1 cellular context compared by ENCODE assay signal in the genomic region with DNA sequence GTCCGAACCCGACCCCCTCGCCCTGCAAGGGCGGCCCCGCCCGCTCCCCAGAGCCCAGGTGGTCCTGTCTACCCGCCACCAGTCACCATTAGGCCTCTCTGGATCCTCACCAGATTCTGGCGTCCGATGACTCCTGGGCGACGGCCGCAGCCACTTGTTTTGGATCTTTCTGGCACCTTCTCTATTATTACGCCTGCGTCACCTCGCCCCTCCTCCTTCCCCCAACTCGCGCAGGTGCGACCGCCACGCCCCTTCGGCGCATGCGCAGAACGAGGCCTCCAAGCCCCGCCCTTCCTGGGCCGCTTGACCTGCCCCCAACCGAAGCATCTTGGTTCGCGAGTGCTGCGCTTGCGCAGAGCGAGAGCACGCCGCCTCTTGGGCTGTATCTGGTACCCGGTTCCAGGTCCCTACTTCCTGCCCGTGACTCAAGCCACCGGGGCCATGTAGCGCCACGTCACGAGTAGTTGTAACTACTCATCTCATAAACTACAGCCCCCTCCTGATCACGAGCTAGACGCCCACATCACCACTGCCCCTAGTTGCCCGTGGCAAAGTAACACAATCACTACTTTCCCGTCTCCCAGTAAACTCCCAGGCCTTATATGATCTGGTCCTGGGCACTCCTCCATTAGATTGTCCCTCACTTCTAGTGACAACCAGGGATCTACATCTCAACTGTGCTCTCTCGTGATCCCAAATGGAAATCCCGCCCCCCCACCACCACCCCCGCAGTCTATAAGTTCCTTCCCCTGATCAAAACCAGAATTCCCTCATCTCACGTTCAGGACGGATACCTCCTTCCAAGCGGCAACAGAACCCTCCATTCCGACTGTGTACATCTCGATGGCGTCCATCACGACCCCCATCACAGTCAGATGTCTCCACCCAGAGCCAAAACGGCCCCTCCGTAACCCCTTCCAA.
TF ChIP-seq lines count a peak whose summit lies in the region.

Gene DEDD2 (minus strand): TSS at position 156 of the 921 bp plus-strand sequence. CDS start 670 bp downstream, outside the sequence.

TF ChIP-seq in K562, 482 proteins besides CTCF, POLR2A, EP300 and RAD21 (continued from another document and continues in another):
- TF ChIP-seq, protein P1, sequence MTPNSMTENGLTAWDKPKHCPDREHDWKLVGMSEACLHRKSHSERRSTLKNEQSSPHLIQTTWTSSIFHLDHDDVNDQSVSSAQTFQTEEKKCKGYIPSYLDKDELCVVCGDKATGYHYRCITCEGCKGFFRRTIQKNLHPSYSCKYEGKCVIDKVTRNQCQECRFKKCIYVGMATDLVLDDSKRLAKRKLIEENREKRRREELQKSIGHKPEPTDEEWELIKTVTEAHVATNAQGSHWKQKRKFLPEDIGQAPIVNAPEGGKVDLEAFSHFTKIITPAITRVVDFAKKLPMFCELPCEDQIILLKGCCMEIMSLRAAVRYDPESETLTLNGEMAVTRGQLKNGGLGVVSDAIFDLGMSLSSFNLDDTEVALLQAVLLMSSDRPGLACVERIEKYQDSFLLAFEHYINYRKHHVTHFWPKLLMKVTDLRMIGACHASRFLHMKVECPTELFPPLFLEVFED (CRISPR knock-in tag; conservative IDR thresholded peaks at IDR 0.05): no peak
- no peak for TF ChIP-seq NR3C1 (CRISPR knock-in tag; IDR thresholded peaks at IDR 0.05)
- no peak for TF ChIP-seq MYBL2 (IDR thresholded peaks at IDR 0.05; ENCODE audit: low read depth)
- no peak for TF ChIP-seq MYBL2 (CRISPR knock-in tag; IDR thresholded peaks at IDR 0.05; ENCODE audit: borderline replicate concordance)
- TF ChIP-seq SP2 (IDR thresholded peaks at IDR 0.05; ENCODE audit: extremely low read depth, low read depth, low read length, poor library complexity, severe bottlenecking): no peak
- TF ChIP-seq NR4A1 (CRISPR knock-in tag; IDR thresholded peaks at IDR 0.05): no peak
- TF ChIP-seq NR4A1 (tag; IDR thresholded peaks at IDR 0.05): 0 out of 2 replicates have a peak, but pooled peaks have one; percentile 19
- TF ChIP-seq NCOA4 (IDR thresholded peaks at IDR 0.05; ENCODE audit: partially characterized antibody): no peak
- TF ChIP-seq ZNF740 (CRISPR knock-in tag; IDR thresholded peaks at IDR 0.05): peak; percentile 83; the same call in 1 of the 2 replicates
- TF ChIP-seq ZNF740 (tag; IDR thresholded peaks at IDR 0.05): peak in 1 of 2 experiments; percentile 68; a peak in 2 of 4 replicates
- 0 out of 2 replicates have a peak, but pooled peaks have one; percentile 46 for TF ChIP-seq MTA3 (IDR thresholded peaks at IDR 0.05; ENCODE audit: borderline replicate concordance)
- 0 out of 2 replicates have a peak, but pooled peaks have one; percentile 3 for TF ChIP-seq MTA2 (IDR thresholded peaks at IDR 0.05; ENCODE audit: low read depth)
- TF ChIP-seq, protein P2, sequence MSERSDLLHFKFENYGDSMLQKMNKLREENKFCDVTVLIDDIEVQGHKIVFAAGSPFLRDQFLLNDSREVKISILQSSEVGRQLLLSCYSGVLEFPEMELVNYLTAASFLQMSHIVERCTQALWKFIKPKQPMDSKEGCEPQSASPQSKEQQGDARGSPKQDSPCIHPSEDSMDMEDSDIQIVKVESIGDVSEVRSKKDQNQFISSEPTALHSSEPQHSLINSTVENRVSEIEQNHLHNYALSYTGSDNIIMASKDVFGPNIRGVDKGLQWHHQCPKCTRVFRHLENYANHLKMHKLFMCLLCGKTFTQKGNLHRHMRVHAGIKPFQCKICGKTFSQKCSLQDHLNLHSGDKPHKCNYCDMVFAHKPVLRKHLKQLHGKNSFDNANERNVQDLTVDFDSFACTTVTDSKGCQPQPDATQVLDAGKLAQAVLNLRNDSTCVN (CRISPR knock-in tag; IDR thresholded peaks at IDR 0.05): 0 out of 2 replicates have a peak, but pooled peaks have one; percentile 61
- no peak for TF ChIP-seq ZNF696 (CRISPR knock-in tag; conservative IDR thresholded peaks at IDR 0.05)
- TF ChIP-seq, protein P3, sequence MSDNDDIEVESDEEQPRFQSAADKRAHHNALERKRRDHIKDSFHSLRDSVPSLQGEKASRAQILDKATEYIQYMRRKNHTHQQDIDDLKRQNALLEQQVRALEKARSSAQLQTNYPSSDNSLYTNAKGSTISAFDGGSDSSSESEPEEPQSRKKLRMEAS (CRISPR knock-in tag; IDR thresholded peaks at IDR 0.05): peak; percentile 70
- TF ChIP-seq ELF2 (CRISPR knock-in tag; IDR thresholded peaks at IDR 0.05): peak; percentile 54
- TF ChIP-seq ZNF57 (CRISPR knock-in tag; IDR thresholded peaks at IDR 0.05): no peak
- TF ChIP-seq NBN (IDR thresholded peaks at IDR 0.05; ENCODE audit: low read depth): 0 out of 2 replicates have a peak, but pooled peaks have one; percentile 23
- peak; percentile 89 for TF ChIP-seq MYC (IDR thresholded peaks at IDR 0.05; ENCODE audit: low read depth, low read length)
- 0 out of 2 replicates have a peak, but pooled peaks have one; percentile 38 for TF ChIP-seq MYC (CRISPR knock-in tag; IDR thresholded peaks at IDR 0.05; ENCODE audit: borderline replicate concordance, low read depth)
- peak; percentile 81 for TF ChIP-seq CREB1 (IDR thresholded peaks at IDR 0.05)
- peak; percentile 87 for TF ChIP-seq CREB1 (CRISPR knock-in tag; IDR thresholded peaks at IDR 0.05)
- TF ChIP-seq RUNX1 (IDR thresholded peaks at IDR 0.05; ENCODE audit: low read depth): no peak
- TF ChIP-seq L3MBTL2 (IDR thresholded peaks at IDR 0.05): peak; percentile 41; the same call in 1 of the 2 replicates
- no peak for TF ChIP-seq CHD1 (IDR thresholded peaks at IDR 0.05; ENCODE audit: low read length)
- no peak for TF ChIP-seq CBFA2T3 (IDR thresholded peaks at IDR 0.05)
- peak; percentile 46; the same call in 1 of the 2 replicates for TF ChIP-seq LEF1 (IDR thresholded peaks at IDR 0.05)
- peak; percentile 51 for TF ChIP-seq SMAD1 (IDR thresholded peaks at IDR 0.05; ENCODE audit: low read depth, low read length, partially characterized antibody)
- TF ChIP-seq BRD9 (IDR thresholded peaks at IDR 0.05; ENCODE audit: low read depth, partially characterized antibody): peak; percentile 72
- TF ChIP-seq EZH2 (IDR thresholded peaks at IDR 0.05; ENCODE audit: borderline replicate concordance, low read depth, low read length): no peak
- peak in 2 of 3 experiments; percentile 6 to 68 for TF ChIP-seq YY1 (IDR thresholded peaks at IDR 0.05; ENCODE audit: borderline replicate concordance in 1 of 3, control insufficient read depth in 1 of 3, extremely low read depth in 1 of 3, insufficient read depth in 3 of 3, insufficient read length in 1 of 3, insufficient replicate concordance in 2 of 3, low read depth in 1 of 3, low read length in 2 of 3)
- TF ChIP-seq ZKSCAN1 (IDR thresholded peaks at IDR 0.05; ENCODE audit: low read depth, low read length): no peak
- no peak for TF ChIP-seq RAD51 (IDR thresholded peaks at IDR 0.05; ENCODE audit: borderline replicate concordance, low read depth)
- peak; percentile 76 for TF ChIP-seq CHD2 (IDR thresholded peaks at IDR 0.05; ENCODE audit: low read depth, low read length)
- no peak for TF ChIP-seq SAFB (IDR thresholded peaks at IDR 0.05; ENCODE audit: borderline replicate concordance, low read depth, low read length)
- TF ChIP-seq MXI1 (IDR thresholded peaks at IDR 0.05; ENCODE audit: low read depth, low read length): peak; percentile 60; the same call in 1 of the 2 replicates
- TF ChIP-seq ZFX (CRISPR knock-in tag; IDR thresholded peaks at IDR 0.05): peak; percentile 80
- TF ChIP-seq POLR2G (IDR thresholded peaks at IDR 0.05; ENCODE audit: low read depth, low read length): peak; percentile 84
- TF ChIP-seq EGR1 (conservative IDR thresholded peaks at IDR 0.05): peak; percentile 92
- TF ChIP-seq CC2D1A (IDR thresholded peaks at IDR 0.05): 0 out of 2 replicates have a peak, but pooled peaks have one; percentile 31
- TF ChIP-seq MITF (IDR thresholded peaks at IDR 0.05): peak; percentile 83
- TF ChIP-seq ZKSCAN3 (CRISPR knock-in tag; IDR thresholded peaks at IDR 0.05): no peak
- 0 out of 2 replicates have a peak, but pooled peaks have one; percentile 1 for TF ChIP-seq ZFP1 (CRISPR knock-in tag; IDR thresholded peaks at IDR 0.05)
- TF ChIP-seq TCF7L2 (IDR thresholded peaks at IDR 0.05; ENCODE audit: low read depth, low read length): no peak
- peak; percentile 74 for TF ChIP-seq GABPA (tag; conservative IDR thresholded peaks at IDR 0.05; ENCODE audit: low read depth)
- TF ChIP-seq, protein P4, sequence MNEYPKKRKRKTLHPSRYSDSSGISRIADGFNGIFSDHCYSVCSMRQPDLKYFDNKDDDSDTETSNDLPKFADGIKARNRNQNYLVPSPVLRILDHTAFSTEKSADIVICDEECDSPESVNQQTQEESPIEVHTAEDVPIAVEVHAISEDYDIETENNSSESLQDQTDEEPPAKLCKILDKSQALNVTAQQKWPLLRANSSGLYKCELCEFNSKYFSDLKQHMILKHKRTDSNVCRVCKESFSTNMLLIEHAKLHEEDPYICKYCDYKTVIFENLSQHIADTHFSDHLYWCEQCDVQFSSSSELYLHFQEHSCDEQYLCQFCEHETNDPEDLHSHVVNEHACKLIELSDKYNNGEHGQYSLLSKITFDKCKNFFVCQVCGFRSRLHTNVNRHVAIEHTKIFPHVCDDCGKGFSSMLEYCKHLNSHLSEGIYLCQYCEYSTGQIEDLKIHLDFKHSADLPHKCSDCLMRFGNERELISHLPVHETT (CRISPR knock-in tag; conservative IDR thresholded peaks at IDR 0.05 in 1 of 2, IDR thresholded peaks at IDR 0.05 in 1 of 2): 0 out of 4 replicates have a peak, but pooled peaks of 1 of the 2 experiments have one; percentile 50
- peak in 1 of 2 experiments; percentile 28; a peak in 1 of 4 replicates for TF ChIP-seq KDM1A (IDR thresholded peaks at IDR 0.05)
- peak; percentile 84 for TF ChIP-seq KDM5B (IDR thresholded peaks at IDR 0.05; ENCODE audit: insufficient replicate concordance, low read depth, low read length)
- TF ChIP-seq POU5F1 (IDR thresholded peaks at IDR 0.05; ENCODE audit: borderline replicate concordance, low read depth, low read length, partially characterized antibody): peak; percentile 71
- peak; percentile 99 for TF ChIP-seq CREB3L1 (IDR thresholded peaks at IDR 0.05; ENCODE audit: borderline replicate concordance, low read depth)
- TF ChIP-seq XRCC3 (IDR thresholded peaks at IDR 0.05): no peak
- no peak for TF ChIP-seq ZNF175 (CRISPR knock-in tag; IDR thresholded peaks at IDR 0.05; ENCODE audit: low read depth)
- TF ChIP-seq GTF2F1 (IDR thresholded peaks at IDR 0.05; ENCODE audit: low read depth, low read length): no peak
- TF ChIP-seq, protein P5, sequence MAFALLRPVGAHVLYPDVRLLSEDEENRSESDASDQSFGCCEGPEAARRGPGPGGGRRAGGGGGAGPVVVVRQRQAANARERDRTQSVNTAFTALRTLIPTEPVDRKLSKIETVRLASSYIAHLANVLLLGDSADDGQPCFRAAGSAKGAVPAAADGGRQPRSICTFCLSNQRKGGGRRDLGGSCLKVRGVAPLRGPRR (CRISPR knock-in tag; IDR thresholded peaks at IDR 0.05): no peak
- no peak for TF ChIP-seq TBL1XR1 (IDR thresholded peaks at IDR 0.05; ENCODE audit: low read length in 2 of 2)
- TF ChIP-seq NCOA6 (IDR thresholded peaks at IDR 0.05): no peak
- peak; percentile 100 for TF ChIP-seq NRF1 (conservative IDR thresholded peaks at IDR 0.05 in 1 of 2, IDR thresholded peaks at IDR 0.05 in 1 of 2)
- TF ChIP-seq MED1 (CRISPR knock-in tag; IDR thresholded peaks at IDR 0.05; ENCODE audit: borderline replicate concordance): no peak
- TF ChIP-seq ZNF717 (CRISPR knock-in tag; IDR thresholded peaks at IDR 0.05): no peak
- TF ChIP-seq MCM5 (IDR thresholded peaks at IDR 0.05; ENCODE audit: low read depth): no peak
- no peak for TF ChIP-seq HMG20B (CRISPR knock-in tag; IDR thresholded peaks at IDR 0.05)
- TF ChIP-seq ATF3 (IDR thresholded peaks at IDR 0.05): peak; percentile 68
- TF ChIP-seq ATF3 (CRISPR knock-in tag; conservative IDR thresholded peaks at IDR 0.05): no peak
- no peak for TF ChIP-seq KLF16 (IDR thresholded peaks at IDR 0.05)
- peak; percentile 11; the same call in 1 of the 2 replicates for TF ChIP-seq MBD2 (IDR thresholded peaks at IDR 0.05; ENCODE audit: borderline replicate concordance, low read depth)
